In genomic region chr19:8194528-8195275, GRCh38 we compare ENCODE assay signal across 8 cellular contexts. TPM values are rescaled to one million over a fixed set of nuclear protein-coding genes. Genes with fewer than 3 reads are reported as not detected.
DNase-seq lines count a peak whose midpoint lies in the region; ATAC-seq and TF ChIP-seq lines count a peak whose summit lies in the region.

No MANE protein-coding gene starts in this region.

- H3K4me3 ChIP-seq in GM08714 (ENCODE audit: low read length) (peak overlapping the region; percentile 21; the same call in 1 of the 2 replicates), SU-DHL-6 (ENCODE audit: insufficient read depth, low read length, poor library complexity, severe bottlenecking) (peak overlapping the region; percentile 34)

- no peaks in the 10 kb centered on the region for H4K20me1 ChIP-seq in SU-DHL-6 (ENCODE audit: low read depth, low read length)

- ATAC-seq in naive thymus-derived CD8-positive, alpha-beta T cell = peak; percentile 52
- no peak for ATAC-seq in GM21717 (IDR thresholded peaks at IDR 0.05; ENCODE audit: unreplicated experiment)

- no peaks in the 10 kb centered on the region for H3K27me3 Mint-ChIP-seq in activated naive CD8-positive, alpha-beta T cell treated with anti-CD3 and anti-CD28 coated beads for 36 hours
- no peaks in the 10 kb centered on the region for H3K27me3 Mint-ChIP-seq in naive thymus-derived CD8-positive, alpha-beta T cell

- no peaks in the 10 kb centered on the region for H3K27me3 ChIP-seq in SU-DHL-6 (ENCODE audit: low read length)

- H3F3A ChIP-seq in SU-DHL-6 (ENCODE audit: insufficient read depth) = peaks cover 43% of the 10 kb centered on the region

- peak; percentile 39 for DNase-seq in activated naive CD8-positive, alpha-beta T cell treated with anti-CD3 and anti-CD28 coated beads for 36 hours
- DNase-seq in naive thymus-derived CD8-positive, alpha-beta T cell = peak in 6 of 10 donors; percentile 33 to 44 (median 37)
- DNase-seq in SHP77 treated with DMSO at 0.1 percent for 48 hours (lab: John Stamatoyannopoulos, UW) = no peak
- DNase-seq in NCI-H748 treated with DMSO at 0.1 percent for 48 hours (lab: John Stamatoyannopoulos, UW) = no peak
- DNase-seq in RKO (ENCODE audit: low spot score) = no peak

- no peak for TF ChIP-seq CTCF in SU-DHL-6 (IDR thresholded peaks at IDR 0.05; ENCODE audit: insufficient read depth, low read length, poor library complexity, severe bottlenecking)

- no peaks in the 10 kb centered on the region for H3K9me2 ChIP-seq in SU-DHL-6 (replicated peaks; ENCODE audit: insufficient read depth, low read length)

- no peak overlapping the region for H3K4me3 Mint-ChIP-seq in activated naive CD8-positive, alpha-beta T cell treated with anti-CD3 and anti-CD28 coated beads for 36 hours
- peak overlapping the region; percentile 63 to 86 (median 80) for H3K4me3 Mint-ChIP-seq in naive thymus-derived CD8-positive, alpha-beta T cell

- no peaks in the 10 kb centered on the region for H3K36me3 ChIP-seq in SU-DHL-6 (ENCODE audit: low read length)

- H3K27ac ChIP-seq in SU-DHL-6 (ENCODE audit: low read depth, low read length) = peak overlapping the region; percentile 99

- H3K27ac Mint-ChIP-seq in activated naive CD8-positive, alpha-beta T cell treated with anti-CD3 and anti-CD28 coated beads for 36 hours = peak overlapping the region; percentile 89
- H3K27ac Mint-ChIP-seq in naive thymus-derived CD8-positive, alpha-beta T cell = peak overlapping the region; percentile 83 to 97 (median 92)

- peaks cover 39% of the 10 kb centered on the region for H3K4me1 Mint-ChIP-seq in activated naive CD8-positive, alpha-beta T cell treated with anti-CD3 and anti-CD28 coated beads for 36 hours
- H3K4me1 Mint-ChIP-seq in naive thymus-derived CD8-positive, alpha-beta T cell = peaks cover 23 to 58% (median 51%) of the 10 kb centered on the region in 4 donors

- peak overlapping the region; percentile 55 for H3K9ac ChIP-seq in SU-DHL-6 (ENCODE audit: low read length)

- POLR2A ChIA-PET in naive thymus-derived CD8-positive, alpha-beta T cell (lab: Charles Lee) = interaction anchor here (0.6 to 3.9 kb wide), 9 partner anchors 10 to 442 kb away, joined by 3 to 31 read pairs (median 3); partner anchors contain the start of genes CERS4, MAP2K7 and ZNF414

- H2AFZ ChIP-seq in SU-DHL-6 (ENCODE audit: low read depth, low read length, severe bottlenecking) = no peak overlapping the region

- H3K36me3 Mint-ChIP-seq in activated naive CD8-positive, alpha-beta T cell treated with anti-CD3 and anti-CD28 coated beads for 36 hours = no peaks in the 10 kb centered on the region
- H3K36me3 Mint-ChIP-seq in naive thymus-derived CD8-positive, alpha-beta T cell = no peaks in the 10 kb centered on the region

- H3K9me3 ChIP-seq in SU-DHL-6 (ENCODE audit: insufficient read depth, low read length) = no peaks in the 10 kb centered on the region

- H3K79me2 ChIP-seq in SU-DHL-6 (ENCODE audit: insufficient read depth, low read length) = no peaks in the 10 kb centered on the region

- no peaks in the 10 kb centered on the region for H3K9me3 Mint-ChIP-seq in activated naive CD8-positive, alpha-beta T cell treated with anti-CD3 and anti-CD28 coated beads for 36 hours
- no peaks in the 10 kb centered on the region for H3K9me3 Mint-ChIP-seq in naive thymus-derived CD8-positive, alpha-beta T cell

- peak overlapping the region; percentile 71 for H3K4me2 ChIP-seq in SU-DHL-6 (ENCODE audit: low read depth, low read length, poor library complexity, severe bottlenecking)

RNA-seq across cellular contexts. Expression of gene CERS4, which starts 14.5 kb away (rescaled TPM):
- total RNA-seq in activated naive CD8-positive, alpha-beta T cell treated with anti-CD3 and anti-CD28 coated beads for 36 hours = 10 to 100 TPM; 12.8 to 13.2 TPM
- total RNA-seq in naive thymus-derived CD8-positive, alpha-beta T cell = 10 to 100 TPM; 26.2 to 31.7 TPM
- 1 to 10 TPM; 5.4 to 8.0 (median 7.9) TPM for polyA plus RNA-seq in naive thymus-derived CD8-positive, alpha-beta T cell

RNA-seq across cellular contexts. Expression of gene FBN3, which starts 45.3 kb away (rescaled TPM):
- total RNA-seq in activated naive CD8-positive, alpha-beta T cell treated with anti-CD3 and anti-CD28 coated beads for 36 hours = not detected
- not detected for total RNA-seq in naive thymus-derived CD8-positive, alpha-beta T cell
- polyA plus RNA-seq in naive thymus-derived CD8-positive, alpha-beta T cell = not detected

Comparison
In these comparisons a context has a peak if more than half of its experiments do, and no peak if none do; other contexts are left out.
1. DNase-seq: peak in activated naive CD8-positive, alpha-beta T cell treated with anti-CD3 and anti-CD28 coated beads for 36 hours (single experiment) and naive thymus-derived CD8-positive, alpha-beta T cell (6 of 10); none in SHP77 treated with DMSO at 0.1 percent for 48 hours (single experiment), NCI-H748 treated with DMSO at 0.1 percent for 48 hours (single experiment) and RKO (single experiment).